ENCODE assay signal across 14 cellular contexts in genomic region chr1:247115141-247115510, GRCh38.
"Had no signal": no experiment of that assay in that cellular context is flagged by ENCODE, and none has a peak within 500 bp of the region (broad histone marks: within the 10 kb centered on the region; RNA-seq: fewer than 3 reads in every experiment).

No MANE protein-coding gene starts in this region.

- DNase-seq: activated CD4-positive, alpha-beta T cell treated with anti-CD3 and anti-CD28 coated beads for 4 hours; activated naive CD4-positive, alpha-beta T cell treated with anti-CD3 and anti-CD28 coated beads for 36 hours; left colon; lower lobe of right lung; retina; stimulated activated CD4-positive, alpha-beta T cell treated with anti-CD3 and anti-CD28 coated beads, Interleukin-2, amount 100 ng/mL, for 48 hours; stimulated activated naive B cell treated with anti-CD40 and anti-IgM and Interleukin-4, amounts not matched to agents 10 μg/mL and 1 μg/mL and 100 μg/mL, for 72 hours; T-cell; thyroid gland; uterus had no signal

- H3K36me3 Mint-ChIP-seq: T-cell had no signal

- H3K9me3 Mint-ChIP-seq: activated naive CD4-positive, alpha-beta T cell treated with anti-CD3 and anti-CD28 coated beads for 36 hours; activated T-helper 17 cell treated with anti-CD3 and anti-CD28 coated beads, Interleukin-2, amount 50 U/mL, for 72 hours; mesothelial cell of epicardium; T-cell had no signal

- H3K27ac ChIP-seq: cardiac muscle cell, lower lobe of right lung, thyroid gland, uterus had no signal

- H3K27ac Mint-ChIP-seq: activated naive CD4-positive, alpha-beta T cell treated with anti-CD3 and anti-CD28 coated beads for 36 hours; activated T-helper 17 cell treated with anti-CD3 and anti-CD28 coated beads, Interleukin-2, amount 50 U/mL, for 72 hours; mesothelial cell of epicardium; stimulated activated naive B cell treated with anti-CD40 and anti-IgM and Interleukin-4, amounts not matched to agents 10 μg/mL and 1 μg/mL and 100 μg/mL, for 72 hours; T-cell had no signal

- ATAC-seq: esophagus mucosa; left colon; lower lobe of right lung; stimulated activated naive B cell treated with anti-CD40 and anti-IgM and Interleukin-4, amounts not matched to agents 10 μg/mL and 1 μg/mL and 100 μg/mL, for 72 hours; T-cell had no signal

- H3K4me1 ChIP-seq: uterus had no signal

- H3K9me3 ChIP-seq: lower lobe of right lung, thyroid gland, uterus had no signal

- H3K4me3 Mint-ChIP-seq: activated naive CD4-positive, alpha-beta T cell treated with anti-CD3 and anti-CD28 coated beads for 36 hours; activated T-helper 17 cell treated with anti-CD3 and anti-CD28 coated beads, Interleukin-2, amount 50 U/mL, for 72 hours; mesothelial cell of epicardium; stimulated activated naive B cell treated with anti-CD40 and anti-IgM and Interleukin-4, amounts not matched to agents 10 μg/mL and 1 μg/mL and 100 μg/mL, for 72 hours had no signal

- H3K4me3 ChIP-seq: cardiac muscle cell, lower lobe of right lung, thyroid gland, uterus had no signal

- H3K27me3 ChIP-seq: cardiac muscle cell, thyroid gland, uterus had no signal

- H3K36me3 ChIP-seq: cardiac muscle cell, lower lobe of right lung, thyroid gland, uterus had no signal
